Comparison of ENCODE assay signal across 1 cellular context in the genomic region with DNA sequence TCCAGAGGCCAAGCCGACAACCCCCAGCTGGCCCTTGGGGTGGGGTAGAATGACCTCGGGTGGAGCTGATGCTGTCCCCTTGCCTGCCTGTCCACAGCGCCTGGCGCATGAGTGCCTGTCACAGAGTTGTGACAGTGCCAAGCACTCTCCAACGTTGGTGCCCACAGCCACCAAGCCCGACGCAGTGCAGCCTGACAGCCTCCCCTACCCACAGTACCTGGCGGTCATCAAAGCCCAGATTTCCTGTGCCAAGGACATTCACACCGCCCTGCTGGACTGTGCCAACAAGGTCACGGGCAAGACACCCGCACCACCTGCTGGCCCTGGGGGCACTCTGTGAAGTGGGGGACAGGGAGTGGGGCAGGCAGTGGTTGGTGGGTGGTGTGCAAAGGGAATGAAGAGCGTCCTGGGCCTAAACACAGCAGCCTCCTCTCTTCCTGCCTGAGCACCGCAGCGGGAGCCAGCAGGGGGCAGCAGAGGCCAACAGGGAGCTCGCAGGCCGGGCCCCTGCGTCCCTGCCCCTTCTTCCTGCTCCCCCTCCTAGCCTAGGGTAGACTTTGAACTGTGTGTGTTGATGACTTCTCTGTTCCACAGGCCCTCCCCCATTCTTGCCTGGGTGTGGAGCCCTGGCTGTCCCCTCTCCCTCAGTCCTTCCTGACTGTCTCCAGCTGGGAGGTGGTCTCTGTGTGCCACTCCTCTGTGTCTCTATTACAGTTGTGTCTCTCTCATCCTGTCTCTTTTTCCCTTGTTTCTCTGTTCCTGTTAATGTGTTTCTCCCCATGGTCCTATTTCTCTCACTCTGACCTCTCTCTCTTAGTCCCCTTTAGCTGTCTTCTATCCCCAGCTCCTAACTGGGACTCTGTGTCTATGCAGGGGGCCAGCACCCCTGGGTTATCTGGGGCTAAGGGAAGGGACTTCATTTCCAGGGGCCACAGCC.
TF ChIP-seq lines count a peak whose summit lies in the region.

No MANE protein-coding gene starts in this region.

TF ChIP-seq in HepG2, 621 proteins besides CTCF, POLR2A, EP300 and RAD21 (continued from another document and continues in another):
- TF ChIP-seq, protein P1, sequence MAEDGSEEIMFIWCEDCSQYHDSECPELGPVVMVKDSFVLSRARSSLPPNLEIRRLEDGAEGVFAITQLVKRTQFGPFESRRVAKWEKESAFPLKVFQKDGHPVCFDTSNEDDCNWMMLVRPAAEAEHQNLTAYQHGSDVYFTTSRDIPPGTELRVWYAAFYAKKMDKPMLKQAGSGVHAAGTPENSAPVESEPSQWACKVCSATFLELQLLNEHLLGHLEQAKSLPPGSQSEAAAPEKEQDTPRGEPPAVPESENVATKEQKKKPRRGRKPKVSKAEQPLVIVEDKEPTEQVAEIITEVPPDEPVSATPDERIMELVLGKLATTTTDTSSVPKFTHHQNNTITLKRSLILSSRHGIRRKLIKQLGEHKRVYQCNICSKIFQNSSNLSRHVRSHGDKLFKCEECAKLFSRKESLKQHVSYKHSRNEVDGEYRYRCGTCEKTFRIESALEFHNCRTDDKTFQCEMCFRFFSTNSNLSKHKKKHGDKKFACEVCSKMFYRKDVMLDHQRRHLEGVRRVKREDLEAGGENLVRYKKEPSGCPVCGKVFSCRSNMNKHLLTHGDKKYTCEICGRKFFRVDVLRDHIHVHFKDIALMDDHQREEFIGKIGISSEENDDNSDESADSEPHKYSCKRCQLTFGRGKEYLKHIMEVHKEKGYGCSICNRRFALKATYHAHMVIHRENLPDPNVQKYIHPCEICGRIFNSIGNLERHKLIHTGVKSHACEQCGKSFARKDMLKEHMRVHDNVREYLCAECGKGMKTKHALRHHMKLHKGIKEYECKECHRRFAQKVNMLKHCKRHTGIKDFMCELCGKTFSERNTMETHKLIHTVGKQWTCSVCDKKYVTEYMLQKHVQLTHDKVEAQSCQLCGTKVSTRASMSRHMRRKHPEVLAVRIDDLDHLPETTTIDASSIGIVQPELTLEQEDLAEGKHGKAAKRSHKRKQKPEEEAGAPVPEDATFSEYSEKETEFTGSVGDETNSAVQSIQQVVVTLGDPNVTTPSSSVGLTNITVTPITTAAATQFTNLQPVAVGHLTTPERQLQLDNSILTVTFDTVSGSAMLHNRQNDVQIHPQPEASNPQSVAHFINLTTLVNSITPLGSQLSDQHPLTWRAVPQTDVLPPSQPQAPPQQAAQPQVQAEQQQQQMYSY (CRISPR knock-in tag; IDR thresholded peaks at IDR 0.05), result no peak
- TF ChIP-seq AHR (CRISPR knock-in tag; IDR thresholded peaks at IDR 0.05) (peak; percentile 77; the same call in 1 of the 2 replicates), SKI (IDR thresholded peaks at IDR 0.05; ENCODE audit: partially characterized antibody) (peak; percentile 60), ELF3 (CRISPR knock-in tag; IDR thresholded peaks at IDR 0.05) (peak; percentile 96), ZXDC (CRISPR knock-in tag; IDR thresholded peaks at IDR 0.05) (no peak), IRF2 (CRISPR knock-in tag; IDR thresholded peaks at IDR 0.05) (peak; percentile 93), ZNF121 (CRISPR knock-in tag; IDR thresholded peaks at IDR 0.05) (peak; percentile 85), RFXAP (CRISPR knock-in tag; IDR thresholded peaks at IDR 0.05; ENCODE audit: borderline replicate concordance) (no peak), ZNF7 (CRISPR knock-in tag; IDR thresholded peaks at IDR 0.05) (peak; percentile 74; the same call in 1 of the 2 replicates), HCFC1 (IDR thresholded peaks at IDR 0.05; ENCODE audit: low read depth, low read length) (0 out of 2 replicates have a peak, but pooled peaks have one; percentile 31), ZMYM2 (CRISPR knock-in tag; IDR thresholded peaks at IDR 0.05) (peak; percentile 93), GABPB1 (CRISPR knock-in tag; IDR thresholded peaks at IDR 0.05) (peak; percentile 81), PHF20 (CRISPR knock-in tag; IDR thresholded peaks at IDR 0.05) (peak; percentile 43; the same call in 1 of the 2 replicates), ZHX2 (IDR thresholded peaks at IDR 0.05; ENCODE audit: low read depth) (peak; percentile 40; the same call in 1 of the 2 replicates), ZHX2 (CRISPR knock-in tag; IDR thresholded peaks at IDR 0.05; ENCODE audit: borderline replicate concordance) (no peak), ZNF772 (CRISPR knock-in tag; IDR thresholded peaks at IDR 0.05) (peak; percentile 98)
- TF ChIP-seq, protein P2, sequence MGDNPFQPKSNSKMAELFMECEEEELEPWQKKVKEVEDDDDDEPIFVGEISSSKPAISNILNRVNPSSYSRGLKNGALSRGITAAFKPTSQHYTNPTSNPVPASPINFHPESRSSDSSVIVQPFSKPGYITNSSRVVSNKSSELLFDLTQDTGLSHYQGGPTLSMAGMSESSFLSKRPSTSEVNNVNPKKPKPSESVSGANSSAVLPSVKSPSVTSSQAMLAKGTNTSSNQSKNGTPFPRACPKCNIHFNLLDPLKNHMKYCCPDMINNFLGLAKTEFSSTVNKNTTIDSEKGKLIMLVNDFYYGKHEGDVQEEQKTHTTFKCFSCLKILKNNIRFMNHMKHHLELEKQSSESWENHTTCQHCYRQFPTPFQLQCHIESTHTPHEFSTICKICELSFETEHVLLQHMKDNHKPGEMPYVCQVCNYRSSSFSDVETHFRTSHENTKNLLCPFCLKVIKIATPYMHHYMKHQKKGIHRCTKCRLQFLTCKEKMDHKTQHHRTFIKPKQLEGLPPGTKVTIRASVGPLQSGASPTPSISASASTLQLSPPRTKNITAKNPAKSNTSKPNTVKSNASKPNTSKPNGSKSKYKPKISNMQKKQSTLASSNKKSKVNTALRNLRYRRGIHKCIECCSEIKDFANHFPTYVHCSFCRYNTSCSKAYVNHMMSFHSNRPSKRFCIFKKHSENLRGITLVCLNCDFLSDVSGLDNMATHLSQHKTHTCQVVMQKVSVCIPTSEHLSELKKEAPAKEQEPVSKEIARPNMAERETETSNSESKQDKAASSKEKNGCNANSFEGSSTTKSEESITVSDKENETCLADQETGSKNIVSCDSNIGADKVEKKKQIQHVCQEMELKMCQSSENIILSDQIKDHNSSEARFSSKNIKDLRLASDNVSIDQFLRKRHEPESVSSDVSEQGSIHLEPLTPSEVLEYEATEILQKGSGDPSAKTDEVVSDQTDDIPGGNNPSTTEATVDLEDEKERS (CRISPR knock-in tag; IDR thresholded peaks at IDR 0.05), result peak; percentile 81; the same call in 1 of the 2 replicates
- TF ChIP-seq, protein P3, sequence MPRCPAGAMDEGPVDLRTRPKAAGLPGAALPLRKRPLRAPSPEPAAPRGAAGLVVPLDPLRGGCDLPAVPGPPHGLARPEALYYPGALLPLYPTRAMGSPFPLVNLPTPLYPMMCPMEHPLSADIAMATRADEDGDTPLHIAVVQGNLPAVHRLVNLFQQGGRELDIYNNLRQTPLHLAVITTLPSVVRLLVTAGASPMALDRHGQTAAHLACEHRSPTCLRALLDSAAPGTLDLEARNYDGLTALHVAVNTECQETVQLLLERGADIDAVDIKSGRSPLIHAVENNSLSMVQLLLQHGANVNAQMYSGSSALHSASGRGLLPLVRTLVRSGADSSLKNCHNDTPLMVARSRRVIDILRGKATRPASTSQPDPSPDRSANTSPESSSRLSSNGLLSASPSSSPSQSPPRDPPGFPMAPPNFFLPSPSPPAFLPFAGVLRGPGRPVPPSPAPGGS (CRISPR knock-in tag; IDR thresholded peaks at IDR 0.05), result no peak
- TF ChIP-seq, protein P4, sequence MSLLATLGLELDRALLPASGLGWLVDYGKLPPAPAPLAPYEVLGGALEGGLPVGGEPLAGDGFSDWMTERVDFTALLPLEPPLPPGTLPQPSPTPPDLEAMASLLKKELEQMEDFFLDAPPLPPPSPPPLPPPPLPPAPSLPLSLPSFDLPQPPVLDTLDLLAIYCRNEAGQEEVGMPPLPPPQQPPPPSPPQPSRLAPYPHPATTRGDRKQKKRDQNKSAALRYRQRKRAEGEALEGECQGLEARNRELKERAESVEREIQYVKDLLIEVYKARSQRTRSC (CRISPR knock-in tag; IDR thresholded peaks at IDR 0.05; ENCODE audit: low read depth), result no peak
- TF ChIP-seq, protein P5, sequence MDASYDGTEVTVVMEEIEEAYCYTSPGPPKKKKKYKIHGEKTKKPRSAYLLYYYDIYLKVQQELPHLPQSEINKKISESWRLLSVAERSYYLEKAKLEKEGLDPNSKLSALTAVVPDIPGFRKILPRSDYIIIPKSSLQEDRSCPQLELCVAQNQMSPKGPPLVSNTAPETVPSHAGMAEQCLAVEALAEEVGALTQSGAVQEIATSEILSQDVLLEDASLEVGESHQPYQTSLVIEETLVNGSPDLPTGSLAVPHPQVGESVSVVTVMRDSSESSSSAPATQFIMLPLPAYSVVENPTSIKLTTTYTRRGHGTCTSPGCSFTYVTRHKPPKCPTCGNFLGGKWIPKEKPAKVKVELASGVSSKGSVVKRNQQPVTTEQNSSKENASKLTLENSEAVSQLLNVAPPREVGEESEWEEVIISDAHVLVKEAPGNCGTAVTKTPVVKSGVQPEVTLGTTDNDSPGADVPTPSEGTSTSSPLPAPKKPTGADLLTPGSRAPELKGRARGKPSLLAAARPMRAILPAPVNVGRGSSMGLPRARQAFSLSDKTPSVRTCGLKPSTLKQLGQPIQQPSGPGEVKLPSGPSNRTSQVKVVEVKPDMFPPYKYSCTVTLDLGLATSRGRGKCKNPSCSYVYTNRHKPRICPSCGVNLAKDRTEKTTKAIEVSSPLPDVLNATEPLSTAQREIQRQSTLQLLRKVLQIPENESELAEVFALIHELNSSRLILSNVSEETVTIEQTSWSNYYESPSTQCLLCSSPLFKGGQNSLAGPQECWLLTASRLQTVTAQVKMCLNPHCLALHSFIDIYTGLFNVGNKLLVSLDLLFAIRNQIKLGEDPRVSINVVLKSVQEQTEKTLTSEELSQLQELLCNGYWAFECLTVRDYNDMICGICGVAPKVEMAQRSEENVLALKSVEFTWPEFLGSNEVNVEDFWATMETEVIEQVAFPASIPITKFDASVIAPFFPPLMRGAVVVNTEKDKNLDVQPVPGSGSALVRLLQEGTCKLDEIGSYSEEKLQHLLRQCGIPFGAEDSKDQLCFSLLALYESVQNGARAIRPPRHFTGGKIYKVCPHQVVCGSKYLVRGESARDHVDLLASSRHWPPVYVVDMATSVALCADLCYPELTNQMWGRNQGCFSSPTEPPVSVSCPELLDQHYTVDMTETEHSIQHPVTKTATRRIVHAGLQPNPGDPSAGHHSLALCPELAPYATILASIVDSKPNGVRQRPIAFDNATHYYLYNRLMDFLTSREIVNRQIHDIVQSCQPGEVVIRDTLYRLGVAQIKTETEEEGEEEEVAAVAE (CRISPR knock-in tag; IDR thresholded peaks at IDR 0.05; ENCODE audit: borderline replicate concordance), result 0 out of 2 replicates have a peak, but pooled peaks have one; percentile 24
- TF ChIP-seq, protein P6, sequence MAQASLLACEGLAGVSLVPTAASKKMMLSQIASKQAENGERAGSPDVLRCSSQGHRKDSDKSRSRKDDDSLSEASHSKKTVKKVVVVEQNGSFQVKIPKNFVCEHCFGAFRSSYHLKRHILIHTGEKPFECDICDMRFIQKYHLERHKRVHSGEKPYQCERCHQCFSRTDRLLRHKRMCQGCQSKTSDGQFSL (CRISPR knock-in tag; IDR thresholded peaks at IDR 0.05), result peak; percentile 92
